18 cellular contexts compared by ENCODE assay signal in the genomic region with DNA sequence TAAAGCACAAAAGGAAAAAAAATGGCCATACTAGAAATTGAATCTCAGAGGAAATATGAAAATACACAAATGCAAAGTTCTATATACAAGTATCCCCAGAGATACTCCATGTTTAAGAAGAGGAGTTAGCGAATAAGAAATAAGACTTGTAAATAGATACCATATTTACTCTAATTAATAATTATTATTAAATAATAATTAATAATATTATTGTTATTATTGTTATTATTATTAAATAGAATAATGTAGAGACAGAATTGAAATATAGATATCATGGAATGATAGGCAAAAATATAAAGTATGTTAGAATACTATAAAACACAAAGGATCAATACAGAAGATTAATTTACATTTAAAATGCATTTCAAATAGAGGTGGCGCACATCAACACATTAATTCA.
A peak's percentile ranks its signal among the peaks of the same experiment; 100 is the strongest.
DNase-seq lines count a peak whose midpoint lies in the region; ATAC-seq, FAIRE-seq and TF ChIP-seq lines count a peak whose summit lies in the region.
"Had no signal": no experiment of that assay in that cellular context is flagged by ENCODE, and none has a peak within 500 bp of the region (broad histone marks: within the 10 kb centered on the region; RNA-seq: fewer than 3 reads in every experiment).

No MANE protein-coding gene starts in this region.

- intact Hi-C loops in kidney (cut with DNase I): no loop called here

- DNase-seq in kidney (no peak), NAMALWA (ENCODE audit: low spot score) (no peak), SKM-1 (lab: John Stamatoyannopoulos, UW; ENCODE audit: unreplicated experiment) (no peak)
- DNase-seq: 8988T; C1 segment of cervical spinal cord; Calu3; CD4-positive, alpha-beta memory T cell; COR-L47; DMS53; DMS79 treated with DMSO at 0.1 percent for 48 hours; HCEC 1CT had no signal

- H3K4me1 ChIP-seq in kidney (ENCODE audit: control insufficient read depth in 1 of 2, insufficient read depth in 1 of 2, low read depth in 1 of 2, low read length in 2 of 2): no peaks in the 10 kb centered on the region

- H3K9me3 ChIP-seq in kidney (ENCODE audit: control insufficient read depth in 1 of 2, low read length in 2 of 2): no peaks in the 10 kb centered on the region

- H3K4me3 ChIP-seq in kidney (ENCODE audit: low read length in 2 of 2): no peak overlapping the region

- H3K36me3 ChIP-seq in kidney (ENCODE audit: control insufficient read depth in 1 of 2, insufficient read depth in 2 of 2, low read length in 2 of 2): no peaks in the 10 kb centered on the region

- no peak for TF ChIP-seq CTCF in kidney (IDR thresholded peaks at IDR 0.05; ENCODE audit: borderline replicate concordance, extremely low read depth, insufficient read depth)

- FAIRE-seq in A204.1 (lab: Jason Lieb, UNC) (peak; percentile 78), TTC549 (lab: Jason Lieb, UNC) (peak; percentile 23), colon (lab: Jason Lieb, UNC) (peak; percentile 45), kidney (lab: Jason Lieb, UNC) (peak; percentile 60)
- FAIRE-seq: GM12892, H1 had no signal

- H3K27ac ChIP-seq in kidney (ENCODE audit: low read depth in 2 of 2, low read length in 2 of 2): no peak overlapping the region

- no peak for ATAC-seq in HG02870 (IDR thresholded peaks at IDR 0.05; ENCODE audit: unreplicated experiment)
- ATAC-seq in activated CD4-positive, CD25-positive, alpha-beta regulatory T cell treated with anti-CD3 and anti-CD28 coated beads, Interleukin-2, amount 50 U/mL, for 24 hours: no peak

- no peak overlapping the region for H3K9ac ChIP-seq in kidney (ENCODE audit: low read length in 2 of 2)
